In the genomic region with DNA sequence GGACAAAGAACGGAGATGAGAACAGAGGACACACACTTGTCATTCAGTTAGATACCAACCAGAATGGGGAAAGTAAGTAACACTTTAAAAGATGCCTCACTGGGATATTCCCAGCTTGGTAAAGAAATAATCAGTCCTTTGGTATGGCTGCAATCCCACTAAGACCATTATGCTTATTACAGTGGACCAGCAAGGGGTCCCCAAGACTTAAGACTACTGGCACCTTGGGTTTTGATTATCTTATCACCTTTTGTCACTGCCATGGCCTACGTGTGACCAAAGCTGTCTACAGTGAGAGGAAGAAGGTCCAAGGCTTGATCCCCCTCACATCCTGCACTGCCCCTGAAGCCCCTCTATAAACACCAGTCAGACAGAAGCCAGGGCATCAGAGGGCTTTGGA, we compare ENCODE assay signal across 21 cellular contexts.
DNase-seq lines count a peak whose midpoint lies in the region; ATAC-seq and TF ChIP-seq lines count a peak whose summit lies in the region.
"Had no signal": no experiment of that assay in that cellular context is flagged by ENCODE, and none has a peak within 500 bp of the region (broad histone marks: within the 10 kb centered on the region; RNA-seq: fewer than 3 reads in every experiment).

No MANE protein-coding gene starts in this region.

- H3K4me3 ChIP-seq in RWPE2 (ENCODE audit: severe bottlenecking) (no peak overlapping the region), lower lobe of right lung (no peak overlapping the region), thyroid gland (replicated peaks in 1 of 3) (no peak overlapping the region)
- H3K4me3 ChIP-seq: BLaER1, psoas muscle, SJCRH30, tibial artery had no signal

- no peaks in the 10 kb centered on the region for H3K9me3 Mint-ChIP-seq in progenitor cell of endocrine pancreas (ENCODE audit: low read depth)
- H3K9me3 Mint-ChIP-seq: activated CD4-positive, alpha-beta T cell treated with anti-CD3 and anti-CD28 coated beads, Interleukin-2, amount 10 ng/mL, durations not matched to agents 24 days and 14 days; dendritic cell treated with granulocyte-macrophage colony-stimulating factor and Interleukin-4, amounts not matched to agents 40 ng/mL and 50 ng/mL, for 4 days; naive thymus-derived CD4-positive, alpha-beta T cell had no signal

- H3K27me3 ChIP-seq in RWPE2 (ENCODE audit: insufficient read depth, poor library complexity, severe bottlenecking) (no peaks in the 10 kb centered on the region), lower lobe of right lung (ENCODE audit: low read depth) (no peaks in the 10 kb centered on the region), thyroid gland (no peaks in the 10 kb centered on the region)
- H3K27me3 ChIP-seq: BLaER1, neutrophil, SJCRH30, tibial artery had no signal

- no peak overlapping the region for H3K27ac Mint-ChIP-seq in progenitor cell of endocrine pancreas
- H3K27ac Mint-ChIP-seq: activated CD4-positive, alpha-beta T cell treated with anti-CD3 and anti-CD28 coated beads, Interleukin-2, amount 10 ng/mL, durations not matched to agents 24 days and 14 days; dendritic cell treated with granulocyte-macrophage colony-stimulating factor and Interleukin-4, amounts not matched to agents 40 ng/mL and 50 ng/mL, for 4 days had no signal

- H3K27me3 Mint-ChIP-seq in progenitor cell of endocrine pancreas, result no peaks in the 10 kb centered on the region
- H3K27me3 Mint-ChIP-seq: activated CD4-positive, alpha-beta T cell treated with anti-CD3 and anti-CD28 coated beads, Interleukin-2, amount 10 ng/mL, durations not matched to agents 24 days and 14 days; dendritic cell treated with granulocyte-macrophage colony-stimulating factor and Interleukin-4, amounts not matched to agents 40 ng/mL and 50 ng/mL, for 4 days; naive thymus-derived CD4-positive, alpha-beta T cell had no signal

- H3K4me1 ChIP-seq in RWPE2 (ENCODE audit: insufficient read depth, poor library complexity, severe bottlenecking) (peaks cover 16% of the 10 kb centered on the region), lower lobe of right lung (peaks cover 16% of the 10 kb centered on the region), thyroid gland (peaks cover 0 to 8% of the 10 kb centered on the region in 2 donors)
- H3K4me1 ChIP-seq: BLaER1, psoas muscle, SJCRH30 had no signal

- H3K36me3 ChIP-seq in RWPE2 (ENCODE audit: low read depth), result peaks cover 6% of the 10 kb centered on the region
- H3K36me3 ChIP-seq in lower lobe of right lung, result peaks cover 88% of the 10 kb centered on the region
- peaks cover 42 to 48% of the 10 kb centered on the region in 2 donors for H3K36me3 ChIP-seq in thyroid gland
- H3K36me3 ChIP-seq: SJCRH30 had no signal

- peak overlapping the region; percentile 20 for H3K27ac ChIP-seq in RWPE2 (ENCODE audit: poor library complexity, severe bottlenecking)
- H3K27ac ChIP-seq in cingulate gyrus (ENCODE audit: low read depth, low read length), result peak overlapping the region; percentile 49
- H3K27ac ChIP-seq in lower lobe of right lung, result peak overlapping the region; percentile 7
- peak overlapping the region; percentile 58 for H3K27ac ChIP-seq in substantia nigra (ENCODE audit: low read depth, low read length, poor library complexity, severe bottlenecking)
- no peak overlapping the region for H3K27ac ChIP-seq in thyroid gland
- H3K27ac ChIP-seq: BLaER1, psoas muscle, SJCRH30 had no signal

- no peaks in the 10 kb centered on the region for H3K9me3 ChIP-seq in RWPE2 (ENCODE audit: severe bottlenecking)
- no peaks in the 10 kb centered on the region for H3K9me3 ChIP-seq in lower lobe of right lung
- H3K9me3 ChIP-seq in thyroid gland, result no peaks in the 10 kb centered on the region
- H3K9me3 ChIP-seq: BLaER1, neutrophil, psoas muscle, SJCRH30, tibial artery had no signal

- DNase-seq in RWPE2 (ENCODE audit: low spot score) (no peak), lower lobe of right lung (no peak), substantia nigra (lab: John Stamatoyannopoulos, UW) (no peak), thyroid gland (no peak), progenitor cell of endocrine pancreas (ENCODE audit: low spot score, unreplicated experiment) (no peak)
- DNase-seq: activated CD4-positive, alpha-beta T cell treated with anti-CD3 and anti-CD28 coated beads, Interleukin-2, amount 10 ng/mL, durations not matched to agents 24 days and 14 days; activated gamma-delta T cell; central memory CD4-positive, alpha-beta T cell; midbrain; naive thymus-derived CD4-positive, alpha-beta T cell; psoas muscle; SJCRH30; stimulated activated naive CD4-positive, alpha-beta T cell; SW 1271; T-helper 9 cell; tibial artery had no signal

- no peak for TF ChIP-seq POLR2A in thyroid gland (IDR thresholded peaks at IDR 0.05)

- no peak for ATAC-seq in RWPE2 (ENCODE audit: low read depth)
- ATAC-seq in lower lobe of right lung, result no peak
- ATAC-seq in GM19455 (IDR thresholded peaks at IDR 0.05; ENCODE audit: unreplicated experiment), result no peak
- ATAC-seq: naive thymus-derived CD4-positive, alpha-beta T cell; psoas muscle had no signal

- H3K4me1 Mint-ChIP-seq in progenitor cell of endocrine pancreas (ENCODE audit: low read depth), result no peaks in the 10 kb centered on the region
- H3K4me1 Mint-ChIP-seq: activated CD4-positive, alpha-beta T cell treated with anti-CD3 and anti-CD28 coated beads, Interleukin-2, amount 10 ng/mL, durations not matched to agents 24 days and 14 days; naive thymus-derived CD4-positive, alpha-beta T cell had no signal

- intact Hi-C loops in lower lobe of right lung (cut with DNase I) (no loop called here), thyroid gland (cut with DNase I) (no loop called here)

- 88 to 95% methylated on average over 2 of the region's 2 CpGs for WGBS in thyroid gland, 2 donors

- no peak for TF ChIP-seq CTCF in RWPE2 (IDR thresholded peaks at IDR 0.05; ENCODE audit: poor library complexity, severe bottlenecking)
- TF ChIP-seq CTCF in lower lobe of right lung (IDR thresholded peaks at IDR 0.05), result no peak
- TF ChIP-seq CTCF in thyroid gland (IDR thresholded peaks at IDR 0.05), result no peak
- no peak for TF ChIP-seq CTCF in progenitor cell of endocrine pancreas (IDR thresholded peaks at IDR 0.05; ENCODE audit: unreplicated experiment)

- peaks cover 16% of the 10 kb centered on the region for H3K36me3 Mint-ChIP-seq in progenitor cell of endocrine pancreas (ENCODE audit: insufficient read depth)

- H3K4me3 Mint-ChIP-seq in progenitor cell of endocrine pancreas (ENCODE audit: low read depth), result no peak overlapping the region
- H3K4me3 Mint-ChIP-seq: activated CD4-positive, alpha-beta T cell treated with anti-CD3 and anti-CD28 coated beads, Interleukin-2, amount 10 ng/mL, durations not matched to agents 24 days and 14 days; dendritic cell treated with granulocyte-macrophage colony-stimulating factor and Interleukin-4, amounts not matched to agents 40 ng/mL and 50 ng/mL, for 4 days; naive thymus-derived CD4-positive, alpha-beta T cell had no signal

Comparison
In these comparisons a context has a peak if more than half of its experiments do, and no peak if none do; other contexts are left out.
1. H3K27ac ChIP-seq: peak in RWPE2 (single experiment), cingulate gyrus (single experiment), lower lobe of right lung (single experiment) and substantia nigra (single experiment); none in thyroid gland (0 of 3).